In the genomic region with DNA sequence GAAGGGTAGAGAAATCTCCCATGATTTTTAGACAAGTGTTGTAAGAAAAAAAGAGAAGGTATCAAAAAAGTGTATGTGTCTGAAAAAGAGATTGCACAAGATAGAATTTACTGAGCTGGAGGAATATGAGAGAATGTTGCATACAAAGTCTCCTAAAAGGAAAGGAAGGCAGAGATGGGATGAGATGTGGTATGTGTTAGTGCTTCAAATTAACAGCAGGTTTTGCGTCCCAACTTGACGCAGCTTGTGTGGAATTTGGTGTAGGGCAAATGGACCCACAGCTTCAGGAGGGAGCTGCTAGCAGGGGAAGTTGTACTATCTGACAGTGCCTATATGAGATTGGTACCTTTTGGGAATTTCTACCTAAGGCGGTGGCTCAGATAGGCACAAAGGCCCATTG, we compare ENCODE assay signal across 16 cellular contexts.
"Had no signal": no experiment of that assay in that cellular context is flagged by ENCODE, and none has a peak within 500 bp of the region (broad histone marks: within the 10 kb centered on the region; RNA-seq: fewer than 3 reads in every experiment).

No MANE protein-coding gene starts in this region.

- H3K36me3 ChIP-seq: lower lobe of right lung, spleen, upper lobe of left lung had no signal

- DNase-seq: activated CD4-positive, alpha-beta memory T cell treated with anti-CD3 and anti-CD28 coated beads for 36 hours; activated CD4-positive, alpha-beta T cell treated with anti-CD3 and anti-CD28 coated beads for 4 hours; activated CD4-positive, CD25-positive, alpha-beta regulatory T cell; activated effector memory CD4-positive, alpha-beta T cell treated with anti-CD3 and anti-CD28 coated beads, Interleukin-2, amount 50 U/mL, for 16 hours; activated naive CD4-positive, alpha-beta T cell treated with anti-CD3 and anti-CD28 coated beads, Interleukin-2, amount 10 ng/mL, durations not matched to agents 7 days and 5 days; anterior cingulate cortex; caudate nucleus; effector CD4-positive, alpha-beta T cell; lower lobe of right lung; mesendoderm; naive B cell; nucleus accumbens; spleen; stimulated activated CD4-positive, alpha-beta T cell treated with anti-CD3 and anti-CD28 coated beads, Interleukin-4, amount 100 ng/mL, for 1 hour; stimulated activated naive CD8-positive, alpha-beta T cell treated with anti-CD3 and anti-CD28 coated beads, Interleukin-15, Interleukin-2, amounts not matched to agents 100 U/mL and 50 U/mL, for 24 hours; upper lobe of left lung had no signal

- H3K4me1 ChIP-seq: lower lobe of right lung, spleen, upper lobe of left lung had no signal

- ATAC-seq: lower lobe of right lung; stimulated activated naive CD8-positive, alpha-beta T cell treated with anti-CD3 and anti-CD28 coated beads, Interleukin-15, Interleukin-2, amounts not matched to agents 100 U/mL and 50 U/mL, for 24 hours had no signal

- H3K4me3 ChIP-seq: lower lobe of right lung, spleen, upper lobe of left lung had no signal

- H3K9me3 ChIP-seq: lower lobe of right lung, spleen, upper lobe of left lung had no signal

- H3K27me3 ChIP-seq: spleen, upper lobe of left lung had no signal

- H3K27ac ChIP-seq: lower lobe of right lung, spleen, upper lobe of left lung had no signal
